Comparison of ENCODE assay signal across 29 cellular contexts in genomic region chr4:5141802-5142201, GRCh38.
DNase-seq lines count a peak whose midpoint lies in the region; ATAC-seq, FAIRE-seq and TF ChIP-seq lines count a peak whose summit lies in the region.
"Had no signal": no experiment of that assay in that cellular context is flagged by ENCODE, and none has a peak within 500 bp of the region (broad histone marks: within the 10 kb centered on the region; RNA-seq: fewer than 3 reads in every experiment).

No MANE protein-coding gene starts in this region.

- in situ Hi-C loops in K562 (cut with MboI) = loop anchor here (5.0 kb wide), 1 partner anchor 145 kb away; no protein-coding TSS in a partner anchor
- in situ Hi-C loops in mammary epithelial cell (cut with MboI; ENCODE audit: low sequenced_read_pairs in 2 of 2) = no loop called here

- H2AFZ ChIP-seq in K562 (ENCODE audit: low read depth, low read length) (no peak overlapping the region), mammary epithelial cell (ENCODE audit: low read depth, low read length) (no peak overlapping the region)

- FAIRE-seq in A549 (lab: Jason Lieb, UNC) (no peak), K562 (lab: Jason Lieb, UNC) (no peak)
- FAIRE-seq: GM12878, GM12892, GM18507, GM19239 had no signal

- CTCF ChIA-PET in A549 (lab: Yijun Ruan, JAX) = interaction anchor here (0.6 to 0.9 kb wide), 3 partner anchors 17 to 145 kb away, joined by 3 to 4 read pairs (median 3); partner anchors contain the start of gene STK32B
- CTCF ChIA-PET in K562 (lab: Yijun Ruan, JAX; ENCODE audit: low intra/inter-chr PET ratio) = no interaction called here
- CTCF ChIA-PET in mammary epithelial cell (lab: Charles Lee; ENCODE audit: low non-redundant PET) = no interaction called here

- peaks cover 2% of the 10 kb centered on the region for H3K9me3 Mint-ChIP-seq in osteocyte (ENCODE audit: unreplicated experiment)
- H3K9me3 Mint-ChIP-seq: CD4-positive, CD25-positive, alpha-beta regulatory T cell had no signal

- H3K9ac ChIP-seq in K562 (ENCODE audit: insufficient read depth in 1 of 2, low read depth in 2 of 2, low read length in 2 of 2) (no peak overlapping the region), mammary epithelial cell (ENCODE audit: insufficient read depth, low read length) (no peak overlapping the region)
- H3K9ac ChIP-seq: BLaER1 had no signal

- H4K20me1 ChIP-seq in K562 (replicated peaks; ENCODE audit: control insufficient read depth, insufficient read depth, low read length) (no peaks in the 10 kb centered on the region), mammary epithelial cell (ENCODE audit: insufficient read depth, low read length) (no peaks in the 10 kb centered on the region)
- H4K20me1 ChIP-seq: BLaER1 had no signal

- H3K79me2 ChIP-seq in K562 (ENCODE audit: control insufficient read depth, insufficient read depth, low read length) (no peaks in the 10 kb centered on the region), mammary epithelial cell (ENCODE audit: insufficient read depth, low read length) (no peaks in the 10 kb centered on the region)

- DNase-seq in A549 (ENCODE audit: low read depth in 1 of 2, low spot score in 1 of 2) = no peak
- DNase-seq in K562 (ENCODE audit: extremely low read depth in 1 of 4, low spot score in 3 of 4) = no peak
- DNase-seq in iPS-NIHi7 (ENCODE audit: extremely low spot score) = peak; percentile 7
- DNase-seq in osteocyte (ENCODE audit: extremely low spot score, unreplicated experiment) = peak; percentile 23
- no peak for DNase-seq in superior temporal gyrus (ENCODE audit: extremely low spot score)
- no peak for DNase-seq in mammary epithelial cell
- DNase-seq: ACHN; BE2C; C1 segment of cervical spinal cord; CD4-positive, alpha-beta memory T cell; CD4-positive, CD25-positive, alpha-beta regulatory T cell; CD8-positive, alpha-beta memory T cell; COR-L47; DMS 273 treated with DMSO at 0.1 percent for 48 hours; DMS153; DMS53; DMS79; DND-41; EL; GDM1 had no signal

- peaks cover 11% of the 10 kb centered on the region for H3K4me1 Mint-ChIP-seq in osteocyte (ENCODE audit: unreplicated experiment)
- H3K4me1 Mint-ChIP-seq: CD14-positive monocyte; CD4-positive, alpha-beta memory T cell; CD4-positive, CD25-positive, alpha-beta regulatory T cell; CD8-positive, alpha-beta memory T cell had no signal

- no peak for TF ChIP-seq CTCF in A549 (IDR thresholded peaks at IDR 0.05)
- TF ChIP-seq CTCF in K562 (IDR thresholded peaks at IDR 0.05 in 2 of 3, conservative IDR thresholded peaks at IDR 0.05 in 1 of 3; ENCODE audit: insufficient read depth in 2 of 3, low read depth in 1 of 3, low read length in 3 of 3) = no peak
- no peak for TF ChIP-seq CTCF in osteocyte (IDR thresholded peaks at IDR 0.05)
- TF ChIP-seq CTCF in mammary epithelial cell (conservative IDR thresholded peaks at IDR 0.05 in 1 of 2, IDR thresholded peaks at IDR 0.05 in 1 of 2; ENCODE audit: extremely low read depth in 1 of 2, insufficient read depth in 1 of 2, low read depth in 1 of 2, low read length in 2 of 2) = no peak

- no TSS peak for BruUV-seq in K562 (replicated peaks; lab: Mats Ljungman, UMichigan)
- no TSS peak for BruUV-seq in mammary epithelial cell (replicated peaks; lab: Mats Ljungman, UMichigan)

- peaks cover 15% of the 10 kb centered on the region for H3K36me3 Mint-ChIP-seq in osteocyte (ENCODE audit: unreplicated experiment)
- H3K36me3 Mint-ChIP-seq: CD4-positive, alpha-beta memory T cell; CD4-positive, CD25-positive, alpha-beta regulatory T cell; CD8-positive, alpha-beta memory T cell had no signal

- H3K4me1 ChIP-seq in A549 (peaks cover 23% of the 10 kb centered on the region), K562 (replicated peaks in 1 of 2; ENCODE audit: control insufficient read depth in 2 of 2, insufficient read depth in 2 of 2, low read length in 2 of 2) (peaks cover 3 to 13% of the 10 kb centered on the region in 2 experiments; a peak in 2 of 5 replicates), mammary epithelial cell (ENCODE audit: insufficient read depth, low read length) (no peaks in the 10 kb centered on the region)
- H3K4me1 ChIP-seq: BE2C, BLaER1 had no signal

- H3K36me3 ChIP-seq in K562 (ENCODE audit: control insufficient read depth, insufficient read depth, low read length) (no peaks in the 10 kb centered on the region), mammary epithelial cell (ENCODE audit: insufficient read depth, low read length) (no peaks in the 10 kb centered on the region)
- H3K36me3 ChIP-seq: BE2C had no signal

- H3K9me1 ChIP-seq in K562 (ENCODE audit: control insufficient read depth, insufficient read depth, low read length) = no peaks in the 10 kb centered on the region

- no peak overlapping the region for H3K4me2 ChIP-seq in A549
- no peak overlapping the region for H3K4me2 ChIP-seq in K562 (ENCODE audit: insufficient read depth, low read length)
- no peak overlapping the region for H3K4me2 ChIP-seq in mammary epithelial cell (ENCODE audit: insufficient read depth, low read depth, low read length)
- H3K4me2 ChIP-seq: BLaER1 had no signal

- H3K27me3 ChIP-seq in K562 (ENCODE audit: control insufficient read depth in 2 of 2, insufficient read depth in 2 of 2, low read length in 2 of 2) = peaks cover 0 to 18% of the 10 kb centered on the region in 2 experiments; a peak in 2 of 5 replicates
- no peaks in the 10 kb centered on the region for H3K27me3 ChIP-seq in mammary epithelial cell (ENCODE audit: insufficient read depth, low read length)
- H3K27me3 ChIP-seq: BLaER1 had no signal

- no peak for ATAC-seq in A549
- no peak for ATAC-seq in K562
- ATAC-seq in HG02798 (IDR thresholded peaks at IDR 0.05; ENCODE audit: poor library complexity, unreplicated experiment) = no peak
- ATAC-seq in GM19467 (IDR thresholded peaks at IDR 0.05; ENCODE audit: unreplicated experiment) = no peak
- ATAC-seq: GM12878 had no signal

- dilution Hi-C loops in mammary epithelial cell (cut with HindIII; ENCODE audit: low sequenced_read_pairs) = no loop called here

- no peaks in the 10 kb centered on the region for H3K27me3 Mint-ChIP-seq in osteocyte (ENCODE audit: unreplicated experiment)

- TF ChIP-seq RAD21 in A549 (conservative IDR thresholded peaks at IDR 0.05 in 1 of 2, IDR thresholded peaks at IDR 0.05 in 1 of 2) (no peak), K562 (CRISPR knock-in tag; conservative IDR thresholded peaks at IDR 0.05 in 1 of 2, IDR thresholded peaks at IDR 0.05 in 1 of 2) (no peak)

- POLR2A ChIA-PET in A549 (lab: Yijun Ruan, JAX) (no interaction called here), K562 (lab: Yijun Ruan, JAX) (no interaction called here)

- no peak overlapping the region for H3K27ac Mint-ChIP-seq in osteocyte (ENCODE audit: unreplicated experiment)
- H3K27ac Mint-ChIP-seq: CD4-positive, alpha-beta memory T cell; CD4-positive, CD25-positive, alpha-beta regulatory T cell; CD8-positive, alpha-beta memory T cell had no signal

- no peaks in the 10 kb centered on the region for H3K9me3 ChIP-seq in A549
- no peaks in the 10 kb centered on the region for H3K9me3 ChIP-seq in K562 (replicated peaks; ENCODE audit: control insufficient read depth, insufficient read depth, low read depth, low read length)
- no peaks in the 10 kb centered on the region for H3K9me3 ChIP-seq in mammary epithelial cell (replicated peaks; ENCODE audit: insufficient read depth, low read length)
- H3K9me3 ChIP-seq: BE2C had no signal

- TF ChIP-seq EP300 in A549 (IDR thresholded peaks at IDR 0.05) = no peak
- TF ChIP-seq EP300 in K562 (IDR thresholded peaks at IDR 0.05; ENCODE audit: low read length) = no peak

- 99% methylated on average over 4 of the region's 4 CpGs for WGBS in A549 (ENCODE audit: missing lambda C conversion rate)
- WGBS in K562 (ENCODE audit: insufficient coverage, low coverage, missing lambda C conversion rate) = 8% methylated on average over 4 of the region's 4 CpGs
- 50% methylated on average over 4 of the region's 4 CpGs for WGBS in mammary epithelial cell (ENCODE audit: low coverage, missing lambda C conversion rate)

- no peak overlapping the region for H3K4me3 Mint-ChIP-seq in osteocyte (ENCODE audit: unreplicated experiment)
- H3K4me3 Mint-ChIP-seq: CD14-positive monocyte; CD4-positive, alpha-beta memory T cell; CD4-positive, CD25-positive, alpha-beta regulatory T cell; CD8-positive, alpha-beta memory T cell had no signal

- intact Hi-C loops in K562 (cut with micrococcal nuclease) (loop anchor here (1.0 to 2.0 kb wide), 2 partner anchors 91 to 147 kb away; partner anchors contain the start of gene STK32B), mammary epithelial cell (cut with micrococcal nuclease) (loop anchor here (1.0 kb wide), 1 partner anchor 147 kb away; no protein-coding TSS in a partner anchor)

- H3K4me3 ChIP-seq in A549 = no peak overlapping the region
- H3K4me3 ChIP-seq in K562 = no peak overlapping the region
- H3K4me3 ChIP-seq in mammary epithelial cell (replicated peaks in 1 of 3; ENCODE audit: insufficient read depth in 1 of 3, low read depth in 2 of 3, low read length in 3 of 3) = no peak overlapping the region
- H3K4me3 ChIP-seq: BLaER1, GM12878 had no signal

- TF ChIP-seq POLR2A in A549 (IDR thresholded peaks at IDR 0.05; ENCODE audit: low read length) (no peak), K562 (conservative IDR thresholded peaks at IDR 0.05) (no peak)

- H3K27ac ChIP-seq in A549 (no peak overlapping the region), K562 (ENCODE audit: extremely low read depth, low read depth, low read length) (no peak overlapping the region), mammary epithelial cell (ENCODE audit: insufficient read depth, low read depth, low read length) (no peak overlapping the region)
- H3K27ac ChIP-seq: 22Rv1, BLaER1 had no signal

TF ChIP-seq in A549, 52 proteins besides CTCF, POLR2A, EP300 and RAD21 (continues in another document):
- TF ChIP-seq, protein P1, sequence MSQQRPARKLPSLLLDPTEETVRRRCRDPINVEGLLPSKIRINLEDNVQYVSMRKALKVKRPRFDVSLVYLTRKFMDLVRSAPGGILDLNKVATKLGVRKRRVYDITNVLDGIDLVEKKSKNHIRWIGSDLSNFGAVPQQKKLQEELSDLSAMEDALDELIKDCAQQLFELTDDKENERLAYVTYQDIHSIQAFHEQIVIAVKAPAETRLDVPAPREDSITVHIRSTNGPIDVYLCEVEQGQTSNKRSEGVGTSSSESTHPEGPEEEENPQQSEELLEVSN (IDR thresholded peaks at IDR 0.05; ENCODE audit: borderline replicate concordance, low read depth) = no peak
- TF ChIP-seq SMC3 (IDR thresholded peaks at IDR 0.05) (no peak), EHMT2 (IDR thresholded peaks at IDR 0.05; ENCODE audit: low read depth) (no peak), NFE2L2 (conservative IDR thresholded peaks at IDR 0.05; ENCODE audit: low read length) (no peak)

TF ChIP-seq in K562, 482 proteins besides CTCF, POLR2A, EP300 and RAD21 (continues in another document):
- TF ChIP-seq ZNF655 (CRISPR knock-in tag; IDR thresholded peaks at IDR 0.05) = no peak

Comparison
In these comparisons a context has a peak if more than half of its experiments do, and no peak if none do; other contexts are left out.
1. DNase-seq: peak in iPS-NIHi7 (single experiment) and osteocyte (single experiment); none in A549 (0 of 2), K562 (0 of 4), superior temporal gyrus (single experiment) and mammary epithelial cell (single experiment).
2. Of the 35 proteins assayed by ChIP-seq in both K562 and A549: peak only in K562: none; only in A549: none; in both: USF2; in neither: 34.